Comparison of ENCODE assay signal across 1 cellular context in the genomic region with DNA sequence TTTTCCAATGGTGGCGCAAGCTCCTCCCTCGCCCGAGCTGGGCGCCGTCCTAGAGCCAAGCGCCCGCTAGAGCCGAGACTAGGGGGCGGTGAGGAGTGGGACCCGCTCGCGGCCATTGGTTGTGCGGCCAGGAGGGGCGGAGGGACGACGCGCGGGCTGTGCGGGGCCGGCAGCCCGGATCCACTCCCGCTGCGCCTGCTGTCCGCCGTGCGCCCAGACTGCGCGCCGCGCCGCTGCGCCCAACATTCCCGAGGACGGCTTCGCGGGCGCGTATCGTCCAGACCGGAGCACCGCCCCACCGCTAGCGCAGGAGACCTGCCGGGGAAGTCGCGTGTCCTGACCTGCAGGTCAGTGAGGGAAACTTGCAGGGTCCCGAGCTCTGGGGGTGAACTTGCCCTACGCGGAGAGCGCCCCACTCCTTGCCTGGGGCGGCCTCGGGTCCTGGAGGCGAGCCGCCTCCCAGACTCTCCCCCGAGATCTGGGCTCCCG.
TF ChIP-seq lines count a peak whose summit lies in the region.

SERTM1 (plus strand) TSS at position 183 of the 489 bp plus-strand sequence. CDS start 21,059 bp downstream, outside the sequence.

TF ChIP-seq in H1, 55 proteins besides CTCF, POLR2A, EP300 and RAD21 (continued from another document):
- TF ChIP-seq TAF1 (IDR thresholded peaks at IDR 0.05; ENCODE audit: low read depth, low read length) (no peak), SP4 (IDR thresholded peaks at IDR 0.05; ENCODE audit: low read length) (no peak), SRF (IDR thresholded peaks at IDR 0.05; ENCODE audit: low read depth, low read length) (no peak), KDM5A (IDR thresholded peaks at IDR 0.05; ENCODE audit: low read length) (no peak), PHF8 (conservative IDR thresholded peaks at IDR 0.05; ENCODE audit: low read depth, low read length) (no peak), SIX5 (IDR thresholded peaks at IDR 0.05; ENCODE audit: low read depth, low read length) (no peak), RNF2 (IDR thresholded peaks at IDR 0.05; ENCODE audit: borderline replicate concordance, low read depth, low read length, missing control alignments, poor library complexity, severe bottlenecking) (no peak), TAF7 (optimal IDR thresholded peaks at IDR 0.05; ENCODE audit: borderline replicate concordance, low read depth, low read length) (no peak), SIRT6 (IDR thresholded peaks at IDR 0.05; ENCODE audit: low read length) (no peak), EZH2 (IDR thresholded peaks at IDR 0.05; ENCODE audit: low read depth, low read length, severe bottlenecking) (no peak), GABPA (IDR thresholded peaks at IDR 0.05; ENCODE audit: borderline replicate concordance, insufficient read depth, low read length) (no peak), GTF2F1 (IDR thresholded peaks at IDR 0.05; ENCODE audit: borderline replicate concordance, low read depth, low read length) (no peak), CEBPB (IDR thresholded peaks at IDR 0.05; ENCODE audit: low read depth, low read length) (no peak), NRF1 (IDR thresholded peaks at IDR 0.05; ENCODE audit: low read depth, low read length) (no peak), CHD2 (IDR thresholded peaks at IDR 0.05; ENCODE audit: low read length) (0 out of 2 replicates have a peak, but pooled peaks have one; percentile 19), CBX5 (IDR thresholded peaks at IDR 0.05; ENCODE audit: low read depth, low read length) (no peak), CHD7 (IDR thresholded peaks at IDR 0.05; ENCODE audit: insufficient replicate concordance, low read length) (no peak), SAP30 (IDR thresholded peaks at IDR 0.05; ENCODE audit: insufficient read depth, insufficient replicate concordance, low read length) (no peak), EGR1 (IDR thresholded peaks at IDR 0.05; ENCODE audit: borderline replicate concordance, low read depth, low read length) (no peak), SP2 (IDR thresholded peaks at IDR 0.05; ENCODE audit: low read length) (no peak), CREB1 (IDR thresholded peaks at IDR 0.05) (peak; percentile 57; the same call in 1 of the 2 replicates), CTBP2 (IDR thresholded peaks at IDR 0.05; ENCODE audit: borderline replicate concordance, insufficient read depth, insufficient read length, low read length) (no peak), RFX5 (IDR thresholded peaks at IDR 0.05; ENCODE audit: borderline replicate concordance, low read depth, low read length) (no peak), SIN3A (conservative IDR thresholded peaks at IDR 0.05 in 1 of 2, IDR thresholded peaks at IDR 0.05 in 1 of 2; ENCODE audit: low read depth in 1 of 2, low read length in 2 of 2) (no peak), E2F6 (IDR thresholded peaks at IDR 0.05) (0 out of 2 replicates have a peak, but pooled peaks have one; percentile 22), NANOG (IDR thresholded peaks at IDR 0.05; ENCODE audit: insufficient read depth, low read depth, low read length, poor library complexity, severe bottlenecking) (no peak), TCF12 (IDR thresholded peaks at IDR 0.05; ENCODE audit: low read depth, low read length) (no peak), MAFK (IDR thresholded peaks at IDR 0.05; ENCODE audit: low read depth, low read length) (no peak), ZNF274 (IDR thresholded peaks at IDR 0.05; ENCODE audit: borderline replicate concordance, extremely low read depth, low read length) (no peak), KDM4A (IDR thresholded peaks at IDR 0.05; ENCODE audit: low read depth, low read length, severe bottlenecking) (peak; percentile 98), YY1 (IDR thresholded peaks at IDR 0.05; ENCODE audit: low read depth, low read length) (peak; percentile 63; the same call in 1 of the 2 replicates), JUND (IDR thresholded peaks at IDR 0.05; ENCODE audit: low read length) (no peak), KDM1A (IDR thresholded peaks at IDR 0.05; ENCODE audit: borderline replicate concordance, low read length) (no peak), TEAD4 (IDR thresholded peaks at IDR 0.05; ENCODE audit: low read depth, low read length) (peak; percentile 96), TBP (IDR thresholded peaks at IDR 0.05; ENCODE audit: low read depth, low read length) (peak; percentile 23; the same call in 1 of the 2 replicates), POU5F1 (IDR thresholded peaks at IDR 0.05; ENCODE audit: low read depth, low read length) (no peak), HDAC2 (IDR thresholded peaks at IDR 0.05; ENCODE audit: borderline replicate concordance in 1 of 2, low read depth in 2 of 2, low read length in 2 of 2) (peak; percentile 10 to 21; a peak in 1 of 4 replicates), SUZ12 (IDR thresholded peaks at IDR 0.05; ENCODE audit: low read length) (no peak), CBX8 (IDR thresholded peaks at IDR 0.05; ENCODE audit: borderline replicate concordance, low read depth, low read length) (no peak), POLR2AphosphoS5 (IDR thresholded peaks at IDR 0.05; ENCODE audit: low read depth, low read length) (no peak), HDAC6 (IDR thresholded peaks at IDR 0.05; ENCODE audit: low read depth, low read length) (no peak), ASH2L (IDR thresholded peaks at IDR 0.05; ENCODE audit: low read length) (peak; percentile 38), BCL11A (IDR thresholded peaks at IDR 0.05; ENCODE audit: low read depth in 2 of 2, low read length in 2 of 2) (no peak), RXRA (IDR thresholded peaks at IDR 0.05; ENCODE audit: insufficient read depth, low read depth, low read length) (no peak), JUN (IDR thresholded peaks at IDR 0.05; ENCODE audit: low read depth, low read length) (no peak), BACH1 (IDR thresholded peaks at IDR 0.05; ENCODE audit: low read length) (peak; percentile 47; the same call in 1 of the 2 replicates), RBBP5 (IDR thresholded peaks at IDR 0.05; ENCODE audit: borderline replicate concordance, low read depth, low read length) (no peak), BRCA1 (IDR thresholded peaks at IDR 0.05; ENCODE audit: low read depth, low read length) (no peak), FOSL1 (IDR thresholded peaks at IDR 0.05; ENCODE audit: insufficient read depth, low read depth, low read length) (no peak), SP1 (IDR thresholded peaks at IDR 0.05; ENCODE audit: low read depth, low read length) (no peak), CHD1 (IDR thresholded peaks at IDR 0.05; ENCODE audit: low read depth, low read length) (no peak)
- TF ChIP-seq, protein P1, sequence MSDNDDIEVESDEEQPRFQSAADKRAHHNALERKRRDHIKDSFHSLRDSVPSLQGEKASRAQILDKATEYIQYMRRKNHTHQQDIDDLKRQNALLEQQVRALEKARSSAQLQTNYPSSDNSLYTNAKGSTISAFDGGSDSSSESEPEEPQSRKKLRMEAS (IDR thresholded peaks at IDR 0.05), result peak; percentile 65; the same call in 1 of the 2 replicates
- TF ChIP-seq, protein P2, sequence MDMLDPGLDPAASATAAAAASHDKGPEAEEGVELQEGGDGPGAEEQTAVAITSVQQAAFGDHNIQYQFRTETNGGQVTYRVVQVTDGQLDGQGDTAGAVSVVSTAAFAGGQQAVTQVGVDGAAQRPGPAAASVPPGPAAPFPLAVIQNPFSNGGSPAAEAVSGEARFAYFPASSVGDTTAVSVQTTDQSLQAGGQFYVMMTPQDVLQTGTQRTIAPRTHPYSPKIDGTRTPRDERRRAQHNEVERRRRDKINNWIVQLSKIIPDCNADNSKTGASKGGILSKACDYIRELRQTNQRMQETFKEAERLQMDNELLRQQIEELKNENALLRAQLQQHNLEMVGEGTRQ (IDR thresholded peaks at IDR 0.05; ENCODE audit: low read length), result no peak
- TF ChIP-seq, protein P3, sequence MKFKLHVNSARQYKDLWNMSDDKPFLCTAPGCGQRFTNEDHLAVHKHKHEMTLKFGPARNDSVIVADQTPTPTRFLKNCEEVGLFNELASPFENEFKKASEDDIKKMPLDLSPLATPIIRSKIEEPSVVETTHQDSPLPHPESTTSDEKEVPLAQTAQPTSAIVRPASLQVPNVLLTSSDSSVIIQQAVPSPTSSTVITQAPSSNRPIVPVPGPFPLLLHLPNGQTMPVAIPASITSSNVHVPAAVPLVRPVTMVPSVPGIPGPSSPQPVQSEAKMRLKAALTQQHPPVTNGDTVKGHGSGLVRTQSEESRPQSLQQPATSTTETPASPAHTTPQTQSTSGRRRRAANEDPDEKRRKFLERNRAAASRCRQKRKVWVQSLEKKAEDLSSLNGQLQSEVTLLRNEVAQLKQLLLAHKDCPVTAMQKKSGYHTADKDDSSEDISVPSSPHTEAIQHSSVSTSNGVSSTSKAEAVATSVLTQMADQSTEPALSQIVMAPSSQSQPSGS (IDR thresholded peaks at IDR 0.05; ENCODE audit: low read length), result no peak
